1 cellular context compared by ENCODE assay signal in the genomic region with DNA sequence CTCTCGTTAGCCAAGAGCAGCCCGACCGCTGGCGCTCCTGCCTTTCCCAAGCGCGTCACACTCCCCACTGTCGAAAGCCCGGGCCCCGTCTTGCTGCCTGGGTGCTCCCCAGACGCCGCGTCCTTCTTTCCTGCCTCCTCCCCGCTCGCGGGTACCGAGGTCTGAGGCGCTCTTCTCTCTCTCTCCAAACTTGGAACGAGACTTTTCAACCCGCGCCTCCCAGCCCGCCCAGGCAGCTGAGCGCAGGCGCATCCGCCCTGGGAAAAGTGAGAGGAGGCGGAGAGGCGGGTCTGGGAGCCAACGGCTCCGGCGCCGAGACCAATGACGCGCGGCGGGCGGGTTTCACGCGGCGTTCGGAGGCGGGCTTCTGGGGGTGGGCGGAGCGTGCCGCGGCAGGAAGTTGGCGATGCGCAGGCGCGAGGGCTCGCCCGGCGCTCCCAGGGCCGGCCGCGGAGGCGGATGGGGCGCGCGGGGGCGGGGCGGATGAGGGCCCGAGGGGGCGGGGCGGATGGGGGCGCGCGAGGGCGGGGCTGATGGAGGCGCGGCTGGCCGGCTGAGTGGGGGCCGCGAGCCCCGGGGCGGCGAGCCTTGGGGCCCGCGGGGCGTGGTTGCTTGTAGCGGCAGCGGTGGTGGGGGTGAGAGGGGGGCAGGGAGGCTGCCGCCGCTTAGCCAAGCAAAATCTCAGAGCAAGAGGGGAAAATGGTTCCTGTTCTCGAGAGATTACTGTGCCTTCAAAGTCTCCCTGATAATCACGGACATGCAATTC.
A peak's percentile ranks its signal among the peaks of the same experiment; 100 is the strongest.
TF ChIP-seq lines count a peak whose summit lies in the region.

A gene (minus strand): TSS at position 268 of the 766 bp plus-strand sequence. CDS start 309 bp downstream, outside the sequence.

TF ChIP-seq in GM12878, 131 proteins besides CTCF, POLR2A, EP300 and RAD21 (continued from another document and continues in another):
- TF ChIP-seq, protein P1, sequence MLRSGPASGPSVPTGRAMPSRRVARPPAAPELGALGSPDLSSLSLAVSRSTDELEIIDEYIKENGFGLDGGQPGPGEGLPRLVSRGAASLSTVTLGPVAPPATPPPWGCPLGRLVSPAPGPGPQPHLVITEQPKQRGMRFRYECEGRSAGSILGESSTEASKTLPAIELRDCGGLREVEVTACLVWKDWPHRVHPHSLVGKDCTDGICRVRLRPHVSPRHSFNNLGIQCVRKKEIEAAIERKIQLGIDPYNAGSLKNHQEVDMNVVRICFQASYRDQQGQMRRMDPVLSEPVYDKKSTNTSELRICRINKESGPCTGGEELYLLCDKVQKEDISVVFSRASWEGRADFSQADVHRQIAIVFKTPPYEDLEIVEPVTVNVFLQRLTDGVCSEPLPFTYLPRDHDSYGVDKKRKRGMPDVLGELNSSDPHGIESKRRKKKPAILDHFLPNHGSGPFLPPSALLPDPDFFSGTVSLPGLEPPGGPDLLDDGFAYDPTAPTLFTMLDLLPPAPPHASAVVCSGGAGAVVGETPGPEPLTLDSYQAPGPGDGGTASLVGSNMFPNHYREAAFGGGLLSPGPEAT (IDR thresholded peaks at IDR 0.05; ENCODE audit: low read depth): no peak
- TF ChIP-seq MTA3 (IDR thresholded peaks at IDR 0.05; ENCODE audit: borderline replicate concordance, low read length) (no peak), GATAD2B (conservative IDR thresholded peaks at IDR 0.05; ENCODE audit: low read depth) (peak; percentile 38; the same call in 1 of the 2 replicates), ZBED1 (IDR thresholded peaks at IDR 0.05; ENCODE audit: borderline replicate concordance) (no peak), TCF7 (IDR thresholded peaks at IDR 0.05; ENCODE audit: borderline replicate concordance) (no peak), TCF3 (IDR thresholded peaks at IDR 0.05; ENCODE audit: borderline replicate concordance, insufficient read depth, low read depth, low read length) (no peak), RCOR1 (conservative IDR thresholded peaks at IDR 0.05; ENCODE audit: low read depth, low read length) (no peak), RAD51 (IDR thresholded peaks at IDR 0.05) (no peak), MXI1 (IDR thresholded peaks at IDR 0.05; ENCODE audit: low read depth, low read length) (no peak), SMAD5 (IDR thresholded peaks at IDR 0.05; ENCODE audit: low read depth) (no peak), CEBPB (IDR thresholded peaks at IDR 0.05; ENCODE audit: borderline replicate concordance in 1 of 2, low read depth in 2 of 2, low read length in 2 of 2) (no peak), IRF4 (IDR thresholded peaks at IDR 0.05; ENCODE audit: low read depth, low read length) (no peak), YBX1 (IDR thresholded peaks at IDR 0.05) (no peak), CHD1 (IDR thresholded peaks at IDR 0.05; ENCODE audit: low read depth, low read length) (no peak), GABPA (IDR thresholded peaks at IDR 0.05; ENCODE audit: low read depth) (no peak), SIX5 (IDR thresholded peaks at IDR 0.05; ENCODE audit: low read depth, low read length, severe bottlenecking) (no peak), BRCA1 (IDR thresholded peaks at IDR 0.05; ENCODE audit: low read depth, low read length) (no peak), ZNF207 (IDR thresholded peaks at IDR 0.05; ENCODE audit: borderline replicate concordance) (peak; percentile 68; the same call in 1 of the 2 replicates), POLR2AphosphoS2 (IDR thresholded peaks at IDR 0.05; ENCODE audit: low read depth, low read length) (no peak), CREM (IDR thresholded peaks at IDR 0.05; ENCODE audit: low read depth) (peak; percentile 37; the same call in 1 of the 2 replicates), ZZZ3 (IDR thresholded peaks at IDR 0.05; ENCODE audit: control insufficient read depth, insufficient read length, low read depth) (no peak), SPI1 (IDR thresholded peaks at IDR 0.05; ENCODE audit: borderline replicate concordance, insufficient read depth, low read depth, low read length) (no peak), MTA2 (IDR thresholded peaks at IDR 0.05; ENCODE audit: low read depth) (no peak), STAT3 (IDR thresholded peaks at IDR 0.05; ENCODE audit: low read depth, low read length) (no peak), JUNB (IDR thresholded peaks at IDR 0.05) (no peak), IKZF1 (conservative IDR thresholded peaks at IDR 0.05) (peak; percentile 87), SUZ12 (IDR thresholded peaks at IDR 0.05; ENCODE audit: unreplicated experiment) (no peak), SREBF1 (IDR thresholded peaks at IDR 0.05; ENCODE audit: low read length) (peak; percentile 44; the same call in 1 of the 2 replicates)
- TF ChIP-seq, protein P2, sequence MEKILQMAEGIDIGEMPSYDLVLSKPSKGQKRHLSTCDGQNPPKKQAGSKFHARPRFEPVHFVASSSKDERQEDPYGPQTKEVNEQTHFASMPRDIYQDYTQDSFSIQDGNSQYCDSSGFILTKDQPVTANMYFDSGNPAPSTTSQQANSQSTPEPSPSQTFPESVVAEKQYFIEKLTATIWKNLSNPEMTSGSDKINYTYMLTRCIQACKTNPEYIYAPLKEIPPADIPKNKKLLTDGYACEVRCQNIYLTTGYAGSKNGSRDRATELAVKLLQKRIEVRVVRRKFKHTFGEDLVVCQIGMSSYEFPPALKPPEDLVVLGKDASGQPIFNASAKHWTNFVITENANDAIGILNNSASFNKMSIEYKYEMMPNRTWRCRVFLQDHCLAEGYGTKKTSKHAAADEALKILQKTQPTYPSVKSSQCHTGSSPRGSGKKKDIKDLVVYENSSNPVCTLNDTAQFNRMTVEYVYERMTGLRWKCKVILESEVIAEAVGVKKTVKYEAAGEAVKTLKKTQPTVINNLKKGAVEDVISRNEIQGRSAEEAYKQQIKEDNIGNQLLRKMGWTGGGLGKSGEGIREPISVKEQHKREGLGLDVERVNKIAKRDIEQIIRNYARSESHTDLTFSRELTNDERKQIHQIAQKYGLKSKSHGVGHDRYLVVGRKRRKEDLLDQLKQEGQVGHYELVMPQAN (conservative IDR thresholded peaks at IDR 0.05): 0 out of 2 replicates have a peak, but pooled peaks have one; percentile 3
- TF ChIP-seq, protein P3, sequence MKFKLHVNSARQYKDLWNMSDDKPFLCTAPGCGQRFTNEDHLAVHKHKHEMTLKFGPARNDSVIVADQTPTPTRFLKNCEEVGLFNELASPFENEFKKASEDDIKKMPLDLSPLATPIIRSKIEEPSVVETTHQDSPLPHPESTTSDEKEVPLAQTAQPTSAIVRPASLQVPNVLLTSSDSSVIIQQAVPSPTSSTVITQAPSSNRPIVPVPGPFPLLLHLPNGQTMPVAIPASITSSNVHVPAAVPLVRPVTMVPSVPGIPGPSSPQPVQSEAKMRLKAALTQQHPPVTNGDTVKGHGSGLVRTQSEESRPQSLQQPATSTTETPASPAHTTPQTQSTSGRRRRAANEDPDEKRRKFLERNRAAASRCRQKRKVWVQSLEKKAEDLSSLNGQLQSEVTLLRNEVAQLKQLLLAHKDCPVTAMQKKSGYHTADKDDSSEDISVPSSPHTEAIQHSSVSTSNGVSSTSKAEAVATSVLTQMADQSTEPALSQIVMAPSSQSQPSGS (IDR thresholded peaks at IDR 0.05; ENCODE audit: low read length): no peak
- TF ChIP-seq, protein P4, sequence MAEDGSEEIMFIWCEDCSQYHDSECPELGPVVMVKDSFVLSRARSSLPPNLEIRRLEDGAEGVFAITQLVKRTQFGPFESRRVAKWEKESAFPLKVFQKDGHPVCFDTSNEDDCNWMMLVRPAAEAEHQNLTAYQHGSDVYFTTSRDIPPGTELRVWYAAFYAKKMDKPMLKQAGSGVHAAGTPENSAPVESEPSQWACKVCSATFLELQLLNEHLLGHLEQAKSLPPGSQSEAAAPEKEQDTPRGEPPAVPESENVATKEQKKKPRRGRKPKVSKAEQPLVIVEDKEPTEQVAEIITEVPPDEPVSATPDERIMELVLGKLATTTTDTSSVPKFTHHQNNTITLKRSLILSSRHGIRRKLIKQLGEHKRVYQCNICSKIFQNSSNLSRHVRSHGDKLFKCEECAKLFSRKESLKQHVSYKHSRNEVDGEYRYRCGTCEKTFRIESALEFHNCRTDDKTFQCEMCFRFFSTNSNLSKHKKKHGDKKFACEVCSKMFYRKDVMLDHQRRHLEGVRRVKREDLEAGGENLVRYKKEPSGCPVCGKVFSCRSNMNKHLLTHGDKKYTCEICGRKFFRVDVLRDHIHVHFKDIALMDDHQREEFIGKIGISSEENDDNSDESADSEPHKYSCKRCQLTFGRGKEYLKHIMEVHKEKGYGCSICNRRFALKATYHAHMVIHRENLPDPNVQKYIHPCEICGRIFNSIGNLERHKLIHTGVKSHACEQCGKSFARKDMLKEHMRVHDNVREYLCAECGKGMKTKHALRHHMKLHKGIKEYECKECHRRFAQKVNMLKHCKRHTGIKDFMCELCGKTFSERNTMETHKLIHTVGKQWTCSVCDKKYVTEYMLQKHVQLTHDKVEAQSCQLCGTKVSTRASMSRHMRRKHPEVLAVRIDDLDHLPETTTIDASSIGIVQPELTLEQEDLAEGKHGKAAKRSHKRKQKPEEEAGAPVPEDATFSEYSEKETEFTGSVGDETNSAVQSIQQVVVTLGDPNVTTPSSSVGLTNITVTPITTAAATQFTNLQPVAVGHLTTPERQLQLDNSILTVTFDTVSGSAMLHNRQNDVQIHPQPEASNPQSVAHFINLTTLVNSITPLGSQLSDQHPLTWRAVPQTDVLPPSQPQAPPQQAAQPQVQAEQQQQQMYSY (CRISPR knock-in tag; IDR thresholded peaks at IDR 0.05): no peak
- TF ChIP-seq, protein P5, sequence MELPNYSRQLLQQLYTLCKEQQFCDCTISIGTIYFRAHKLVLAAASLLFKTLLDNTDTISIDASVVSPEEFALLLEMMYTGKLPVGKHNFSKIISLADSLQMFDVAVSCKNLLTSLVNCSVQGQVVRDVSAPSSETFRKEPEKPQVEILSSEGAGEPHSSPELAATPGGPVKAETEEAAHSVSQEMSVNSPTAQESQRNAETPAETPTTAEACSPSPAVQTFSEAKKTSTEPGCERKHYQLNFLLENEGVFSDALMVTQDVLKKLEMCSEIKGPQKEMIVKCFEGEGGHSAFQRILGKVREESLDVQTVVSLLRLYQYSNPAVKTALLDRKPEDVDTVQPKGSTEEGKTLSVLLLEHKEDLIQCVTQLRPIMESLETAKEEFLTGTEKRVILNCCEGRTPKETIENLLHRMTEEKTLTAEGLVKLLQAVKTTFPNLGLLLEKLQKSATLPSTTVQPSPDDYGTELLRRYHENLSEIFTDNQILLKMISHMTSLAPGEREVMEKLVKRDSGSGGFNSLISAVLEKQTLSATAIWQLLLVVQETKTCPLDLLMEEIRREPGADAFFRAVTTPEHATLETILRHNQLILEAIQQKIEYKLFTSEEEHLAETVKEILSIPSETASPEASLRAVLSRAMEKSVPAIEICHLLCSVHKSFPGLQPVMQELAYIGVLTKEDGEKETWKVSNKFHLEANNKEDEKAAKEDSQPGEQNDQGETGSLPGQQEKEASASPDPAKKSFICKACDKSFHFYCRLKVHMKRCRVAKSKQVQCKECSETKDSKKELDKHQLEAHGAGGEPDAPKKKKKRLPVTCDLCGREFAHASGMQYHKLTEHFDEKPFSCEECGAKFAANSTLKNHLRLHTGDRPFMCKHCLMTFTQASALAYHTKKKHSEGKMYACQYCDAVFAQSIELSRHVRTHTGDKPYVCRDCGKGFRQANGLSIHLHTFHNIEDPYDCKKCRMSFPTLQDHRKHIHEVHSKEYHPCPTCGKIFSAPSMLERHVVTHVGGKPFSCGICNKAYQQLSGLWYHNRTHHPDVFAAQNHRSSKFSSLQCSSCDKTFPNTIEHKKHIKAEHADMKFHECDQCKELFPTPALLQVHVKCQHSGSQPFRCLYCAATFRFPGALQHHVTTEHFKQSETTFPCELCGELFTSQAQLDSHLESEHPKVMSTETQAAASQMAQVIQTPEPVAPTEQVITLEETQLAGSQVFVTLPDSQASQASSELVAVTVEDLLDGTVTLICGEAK (IDR thresholded peaks at IDR 0.05; ENCODE audit: borderline replicate concordance): no peak
- TF ChIP-seq, protein P6, sequence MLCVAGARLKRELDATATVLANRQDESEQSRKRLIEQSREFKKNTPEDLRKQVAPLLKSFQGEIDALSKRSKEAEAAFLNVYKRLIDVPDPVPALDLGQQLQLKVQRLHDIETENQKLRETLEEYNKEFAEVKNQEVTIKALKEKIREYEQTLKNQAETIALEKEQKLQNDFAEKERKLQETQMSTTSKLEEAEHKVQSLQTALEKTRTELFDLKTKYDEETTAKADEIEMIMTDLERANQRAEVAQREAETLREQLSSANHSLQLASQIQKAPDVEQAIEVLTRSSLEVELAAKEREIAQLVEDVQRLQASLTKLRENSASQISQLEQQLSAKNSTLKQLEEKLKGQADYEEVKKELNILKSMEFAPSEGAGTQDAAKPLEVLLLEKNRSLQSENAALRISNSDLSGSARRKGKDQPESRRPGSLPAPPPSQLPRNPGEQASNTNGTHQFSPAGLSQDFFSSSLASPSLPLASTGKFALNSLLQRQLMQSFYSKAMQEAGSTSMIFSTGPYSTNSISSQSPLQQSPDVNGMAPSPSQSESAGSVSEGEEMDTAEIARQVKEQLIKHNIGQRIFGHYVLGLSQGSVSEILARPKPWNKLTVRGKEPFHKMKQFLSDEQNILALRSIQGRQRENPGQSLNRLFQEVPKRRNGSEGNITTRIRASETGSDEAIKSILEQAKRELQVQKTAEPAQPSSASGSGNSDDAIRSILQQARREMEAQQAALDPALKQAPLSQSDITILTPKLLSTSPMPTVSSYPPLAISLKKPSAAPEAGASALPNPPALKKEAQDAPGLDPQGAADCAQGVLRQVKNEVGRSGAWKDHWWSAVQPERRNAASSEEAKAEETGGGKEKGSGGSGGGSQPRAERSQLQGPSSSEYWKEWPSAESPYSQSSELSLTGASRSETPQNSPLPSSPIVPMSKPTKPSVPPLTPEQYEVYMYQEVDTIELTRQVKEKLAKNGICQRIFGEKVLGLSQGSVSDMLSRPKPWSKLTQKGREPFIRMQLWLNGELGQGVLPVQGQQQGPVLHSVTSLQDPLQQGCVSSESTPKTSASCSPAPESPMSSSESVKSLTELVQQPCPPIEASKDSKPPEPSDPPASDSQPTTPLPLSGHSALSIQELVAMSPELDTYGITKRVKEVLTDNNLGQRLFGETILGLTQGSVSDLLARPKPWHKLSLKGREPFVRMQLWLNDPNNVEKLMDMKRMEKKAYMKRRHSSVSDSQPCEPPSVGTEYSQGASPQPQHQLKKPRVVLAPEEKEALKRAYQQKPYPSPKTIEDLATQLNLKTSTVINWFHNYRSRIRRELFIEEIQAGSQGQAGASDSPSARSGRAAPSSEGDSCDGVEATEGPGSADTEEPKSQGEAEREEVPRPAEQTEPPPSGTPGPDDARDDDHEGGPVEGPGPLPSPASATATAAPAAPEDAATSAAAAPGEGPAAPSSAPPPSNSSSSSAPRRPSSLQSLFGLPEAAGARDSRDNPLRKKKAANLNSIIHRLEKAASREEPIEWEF (IDR thresholded peaks at IDR 0.05; ENCODE audit: insufficient replicate concordance, low read depth, low read length): no peak
- TF ChIP-seq, protein P7, sequence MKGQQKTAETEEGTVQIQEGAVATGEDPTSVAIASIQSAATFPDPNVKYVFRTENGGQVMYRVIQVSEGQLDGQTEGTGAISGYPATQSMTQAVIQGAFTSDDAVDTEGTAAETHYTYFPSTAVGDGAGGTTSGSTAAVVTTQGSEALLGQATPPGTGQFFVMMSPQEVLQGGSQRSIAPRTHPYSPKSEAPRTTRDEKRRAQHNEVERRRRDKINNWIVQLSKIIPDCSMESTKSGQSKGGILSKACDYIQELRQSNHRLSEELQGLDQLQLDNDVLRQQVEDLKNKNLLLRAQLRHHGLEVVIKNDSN (IDR thresholded peaks at IDR 0.05; ENCODE audit: borderline replicate concordance, extremely low read length, insufficient read depth, low read depth, low read length): no peak
